ENCODE assay signal across 22 cellular contexts in the genomic region with DNA sequence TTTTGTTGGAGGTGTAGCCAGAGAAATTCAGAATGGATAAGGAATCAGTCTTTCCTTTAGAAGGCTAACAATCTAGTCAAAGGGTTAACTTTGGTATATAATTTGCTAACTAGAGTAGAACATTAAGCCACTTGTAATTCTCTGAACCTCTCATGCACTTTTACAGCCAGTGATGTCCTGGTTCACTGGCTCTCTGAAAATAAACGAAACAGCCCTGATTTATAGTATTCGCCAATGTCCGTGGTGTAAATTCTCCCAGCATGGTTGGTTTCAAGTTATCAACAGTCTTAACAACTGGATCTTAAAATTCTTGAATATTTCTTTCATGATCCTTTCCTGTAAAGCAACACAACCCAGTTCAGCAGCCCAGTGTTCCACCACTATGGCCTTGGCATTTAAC.
DNase-seq lines count a peak whose midpoint lies in the region; ATAC-seq and TF ChIP-seq lines count a peak whose summit lies in the region.
"Had no signal": no experiment of that assay in that cellular context is flagged by ENCODE, and none has a peak within 500 bp of the region (broad histone marks: within the 10 kb centered on the region; RNA-seq: fewer than 3 reads in every experiment).

No MANE protein-coding gene starts in this region.

- no peak for DNase-seq in GM23338 (ENCODE audit: low spot score)
- DNase-seq in epithelial cell of proximal tubule (ENCODE audit: low read depth): peak; percentile 69
- peak; percentile 62 for DNase-seq in kidney tubule cell (ENCODE audit: low spot score)
- DNase-seq in renal cortical epithelial cell (ENCODE audit: low read depth): peak; percentile 64
- DNase-seq in NCI-H526 (lab: John Stamatoyannopoulos, UW): no peak
- no peak for DNase-seq in smooth muscle cell (lab: John Stamatoyannopoulos, UW; ENCODE audit: unreplicated experiment)
- DNase-seq: Caco-2; CD4-positive, CD25-positive, alpha-beta regulatory T cell; CD8-positive, alpha-beta T cell; DMS 273 treated with DMSO at 0.1 percent for 48 hours; DMS79; EL; GDM1; GOT3; HCEC 1CT; HFFc6 had no signal

- H4K20me1 ChIP-seq in GM23338 (replicated peaks; ENCODE audit: insufficient read depth) (no peaks in the 10 kb centered on the region), smooth muscle cell (ENCODE audit: low read depth) (no peaks in the 10 kb centered on the region)
- H4K20me1 ChIP-seq: BLaER1 had no signal

- no peaks in the 10 kb centered on the region for H3K27me3 Mint-ChIP-seq in GM23338 (ENCODE audit: insufficient read depth, low read depth, poor library complexity)
- H3K27me3 Mint-ChIP-seq: B cell; CD4-positive, CD25-positive, alpha-beta regulatory T cell had no signal

- H3K4me2 ChIP-seq in GM23338 (no peak overlapping the region), smooth muscle cell (no peak overlapping the region)
- H3K4me2 ChIP-seq: BLaER1 had no signal

- H3K4me1 Mint-ChIP-seq in GM23338: no peaks in the 10 kb centered on the region
- H3K4me1 Mint-ChIP-seq: B cell had no signal

- ATAC-seq in GM23338 (no peak), HG02588 (IDR thresholded peaks at IDR 0.05; ENCODE audit: unreplicated experiment) (no peak), GM19467 (IDR thresholded peaks at IDR 0.05; ENCODE audit: unreplicated experiment) (no peak)
- ATAC-seq: CD8-positive, alpha-beta T cell; GM12878 had no signal

- H3K4me1 ChIP-seq in GM23338 (ENCODE audit: insufficient read depth) (no peaks in the 10 kb centered on the region), smooth muscle cell (ENCODE audit: low read depth) (no peaks in the 10 kb centered on the region)
- H3K4me1 ChIP-seq: BLaER1, Caco-2 had no signal

- H2AFZ ChIP-seq in GM23338 (peak overlapping the region; percentile 60; the same call in 1 of the 2 replicates), smooth muscle cell (ENCODE audit: low read depth) (no peak overlapping the region)

- no peak overlapping the region for H3K27ac ChIP-seq in GM23338 (ENCODE audit: low read depth)
- H3K27ac ChIP-seq in smooth muscle cell (ENCODE audit: low read depth): no peak overlapping the region
- H3K27ac ChIP-seq: BLaER1, C4-2B had no signal

- H3K79me2 ChIP-seq in GM23338 (replicated peaks; ENCODE audit: insufficient read depth): no peaks in the 10 kb centered on the region
- no peaks in the 10 kb centered on the region for H3K79me2 ChIP-seq in smooth muscle cell (ENCODE audit: low read depth)

- no peak overlapping the region for H3K4me3 ChIP-seq in GM23338
- no peak overlapping the region for H3K4me3 ChIP-seq in epithelial cell of proximal tubule (ENCODE audit: low read depth, low read length)
- no peak overlapping the region for H3K4me3 ChIP-seq in smooth muscle cell
- H3K4me3 ChIP-seq: BLaER1, GM12878 had no signal

- peaks cover 20% of the 10 kb centered on the region; the same call in 2 of the 3 replicates for H3K9me3 Mint-ChIP-seq in GM23338

- H3K27me3 ChIP-seq in GM23338 (ENCODE audit: insufficient read depth) (no peaks in the 10 kb centered on the region), smooth muscle cell (ENCODE audit: low read depth) (no peaks in the 10 kb centered on the region)
- H3K27me3 ChIP-seq: BLaER1 had no signal

- peaks cover 10% of the 10 kb centered on the region for H3K9me3 ChIP-seq in smooth muscle cell (replicated peaks; ENCODE audit: low read depth)

- H3K4me3 Mint-ChIP-seq in GM23338: no peak overlapping the region
- H3K4me3 Mint-ChIP-seq: B cell; CD4-positive, CD25-positive, alpha-beta regulatory T cell; CD8-positive, alpha-beta T cell; HFFc6 had no signal

- 49% methylated on average over 3 of the region's 3 CpGs for WGBS in smooth muscle cell (ENCODE audit: low lambda C conversion rate)

- H3K27ac Mint-ChIP-seq in GM23338: no peak overlapping the region
- H3K27ac Mint-ChIP-seq: B cell; CD4-positive, CD25-positive, alpha-beta regulatory T cell; CD8-positive, alpha-beta T cell; HFFc6 had no signal

- H3K36me3 ChIP-seq in GM23338 (ENCODE audit: insufficient read depth) (no peaks in the 10 kb centered on the region), smooth muscle cell (ENCODE audit: low read depth) (peaks cover 4% of the 10 kb centered on the region)
- H3K36me3 ChIP-seq: BLaER1 had no signal

- H3F3A ChIP-seq in GM23338 (replicated peaks; ENCODE audit: low read depth) (no peaks in the 10 kb centered on the region), smooth muscle cell (ENCODE audit: low read depth) (no peaks in the 10 kb centered on the region)

- H3K9ac ChIP-seq in smooth muscle cell (ENCODE audit: low read depth): no peak overlapping the region
- H3K9ac ChIP-seq: BLaER1 had no signal

- 0 out of 2 replicates have a peak, but pooled peaks cover 3% of the 10 kb centered on the region for H3K9me2 ChIP-seq in GM23338 (ENCODE audit: insufficient read depth)

- peaks cover 17% of the 10 kb centered on the region; the same call in 2 of the 3 replicates for H3K36me3 Mint-ChIP-seq in GM23338 (ENCODE audit: low read depth)
- H3K36me3 Mint-ChIP-seq: CD4-positive, CD25-positive, alpha-beta regulatory T cell; CD8-positive, alpha-beta T cell had no signal

- no peak for TF ChIP-seq CTCF in GM23338 (conservative IDR thresholded peaks at IDR 0.05; ENCODE audit: low read depth in 2 of 2)
- no peak for TF ChIP-seq CTCF in epithelial cell of proximal tubule (conservative IDR thresholded peaks at IDR 0.05; ENCODE audit: low read depth, low read length)
- TF ChIP-seq CTCF in smooth muscle cell (IDR thresholded peaks at IDR 0.05; ENCODE audit: borderline replicate concordance, insufficient read depth, poor library complexity, severe bottlenecking): no peak

TF ChIP-seq in GM23338, 12 proteins besides CTCF, POLR2A, EP300 and RAD21 (continues in another document):
- no peak for TF ChIP-seq NANOG (IDR thresholded peaks at IDR 0.05; ENCODE audit: borderline replicate concordance)
- TF ChIP-seq ZNF331 (CRISPR knock-in tag; IDR thresholded peaks at IDR 0.05; ENCODE audit: low read depth): no peak
- no peak for TF ChIP-seq EZH2phosphoT487 (IDR thresholded peaks at IDR 0.05; ENCODE audit: unreplicated experiment)
- TF ChIP-seq POLR2AphosphoS5 (IDR thresholded peaks at IDR 0.05; ENCODE audit: low read depth): no peak
- TF ChIP-seq, protein P1, sequence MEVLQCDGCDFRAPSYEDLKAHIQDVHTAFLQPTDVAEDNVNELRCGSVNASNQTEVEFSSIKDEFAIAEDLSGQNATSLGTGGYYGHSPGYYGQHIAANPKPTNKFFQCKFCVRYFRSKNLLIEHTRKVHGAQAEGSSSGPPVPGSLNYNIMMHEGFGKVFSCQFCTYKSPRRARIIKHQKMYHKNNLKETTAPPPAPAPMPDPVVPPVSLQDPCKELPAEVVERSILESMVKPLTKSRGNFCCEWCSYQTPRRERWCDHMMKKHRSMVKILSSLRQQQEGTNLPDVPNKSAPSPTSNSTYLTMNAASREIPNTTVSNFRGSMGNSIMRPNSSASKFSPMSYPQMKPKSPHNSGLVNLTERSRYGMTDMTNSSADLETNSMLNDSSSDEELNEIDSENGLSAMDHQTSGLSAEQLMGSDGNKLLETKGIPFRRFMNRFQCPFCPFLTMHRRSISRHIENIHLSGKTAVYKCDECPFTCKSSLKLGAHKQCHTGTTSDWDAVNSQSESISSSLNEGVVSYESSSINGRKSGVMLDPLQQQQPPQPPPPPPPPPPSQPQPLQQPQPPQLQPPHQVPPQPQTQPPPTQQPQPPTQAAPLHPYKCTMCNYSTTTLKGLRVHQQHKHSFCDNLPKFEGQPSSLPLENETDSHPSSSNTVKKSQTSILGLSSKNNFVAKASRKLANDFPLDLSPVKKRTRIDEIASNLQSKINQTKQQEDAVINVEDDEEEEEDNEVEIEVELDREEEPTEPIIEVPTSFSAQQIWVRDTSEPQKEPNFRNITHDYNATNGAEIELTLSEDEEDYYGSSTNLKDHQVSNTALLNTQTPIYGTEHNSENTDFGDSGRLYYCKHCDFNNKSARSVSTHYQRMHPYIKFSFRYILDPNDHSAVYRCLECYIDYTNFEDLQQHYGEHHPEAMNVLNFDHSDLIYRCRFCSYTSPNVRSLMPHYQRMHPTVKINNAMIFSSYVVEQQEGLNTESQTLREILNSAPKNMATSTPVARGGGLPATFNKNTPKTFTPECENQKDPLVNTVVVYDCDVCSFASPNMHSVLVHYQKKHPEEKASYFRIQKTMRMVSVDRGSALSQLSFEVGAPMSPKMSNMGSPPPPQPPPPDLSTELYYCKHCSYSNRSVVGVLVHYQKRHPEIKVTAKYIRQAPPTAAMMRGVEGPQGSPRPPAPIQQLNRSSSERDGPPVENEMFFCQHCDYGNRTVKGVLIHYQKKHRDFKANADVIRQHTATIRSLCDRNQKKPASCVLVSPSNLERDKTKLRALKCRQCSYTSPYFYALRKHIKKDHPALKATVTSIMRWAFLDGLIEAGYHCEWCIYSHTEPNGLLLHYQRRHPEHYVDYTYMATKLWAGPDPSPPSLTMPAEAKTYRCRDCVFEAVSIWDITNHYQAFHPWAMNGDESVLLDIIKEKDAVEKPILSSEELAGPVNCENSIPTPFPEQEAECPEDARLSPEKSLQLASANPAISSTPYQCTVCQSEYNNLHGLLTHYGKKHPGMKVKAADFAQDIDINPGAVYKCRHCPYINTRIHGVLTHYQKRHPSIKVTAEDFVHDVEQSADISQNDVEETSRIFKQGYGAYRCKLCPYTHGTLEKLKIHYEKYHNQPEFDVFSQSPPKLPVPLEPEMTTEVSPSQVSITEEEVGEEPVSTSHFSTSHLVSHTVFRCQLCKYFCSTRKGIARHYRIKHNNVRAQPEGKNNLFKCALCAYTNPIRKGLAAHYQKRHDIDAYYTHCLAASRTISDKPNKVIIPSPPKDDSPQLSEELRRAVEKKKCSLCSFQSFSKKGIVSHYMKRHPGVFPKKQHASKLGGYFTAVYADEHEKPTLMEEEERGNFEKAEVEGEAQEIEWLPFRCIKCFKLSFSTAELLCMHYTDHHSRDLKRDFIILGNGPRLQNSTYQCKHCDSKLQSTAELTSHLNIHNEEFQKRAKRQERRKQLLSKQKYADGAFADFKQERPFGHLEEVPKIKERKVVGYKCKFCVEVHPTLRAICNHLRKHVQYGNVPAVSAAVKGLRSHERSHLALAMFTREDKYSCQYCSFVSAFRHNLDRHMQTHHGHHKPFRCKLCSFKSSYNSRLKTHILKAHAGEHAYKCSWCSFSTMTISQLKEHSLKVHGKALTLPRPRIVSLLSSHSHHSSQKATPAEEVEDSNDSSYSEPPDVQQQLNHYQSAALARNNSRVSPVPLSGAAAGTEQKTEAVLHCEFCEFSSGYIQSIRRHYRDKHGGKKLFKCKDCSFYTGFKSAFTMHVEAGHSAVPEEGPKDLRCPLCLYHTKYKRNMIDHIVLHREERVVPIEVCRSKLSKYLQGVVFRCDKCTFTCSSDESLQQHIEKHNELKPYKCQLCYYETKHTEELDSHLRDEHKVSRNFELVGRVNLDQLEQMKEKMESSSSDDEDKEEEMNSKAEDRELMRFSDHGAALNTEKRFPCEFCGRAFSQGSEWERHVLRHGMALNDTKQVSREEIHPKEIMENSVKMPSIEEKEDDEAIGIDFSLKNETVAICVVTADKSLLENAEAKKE (CRISPR knock-in tag; IDR thresholded peaks at IDR 0.05): no peak
- no peak for TF ChIP-seq EZH2 (IDR thresholded peaks at IDR 0.05; ENCODE audit: low read depth, unreplicated experiment)

Comparison
In these comparisons a context has a peak if more than half of its experiments do, and no peak if none do; other contexts are left out.
1. DNase-seq: peak in epithelial cell of proximal tubule (single experiment), kidney tubule cell (single experiment) and renal cortical epithelial cell (single experiment); none in GM23338 (single experiment), NCI-H526 (0 of 2) and smooth muscle cell (single experiment).